In the genomic region with DNA sequence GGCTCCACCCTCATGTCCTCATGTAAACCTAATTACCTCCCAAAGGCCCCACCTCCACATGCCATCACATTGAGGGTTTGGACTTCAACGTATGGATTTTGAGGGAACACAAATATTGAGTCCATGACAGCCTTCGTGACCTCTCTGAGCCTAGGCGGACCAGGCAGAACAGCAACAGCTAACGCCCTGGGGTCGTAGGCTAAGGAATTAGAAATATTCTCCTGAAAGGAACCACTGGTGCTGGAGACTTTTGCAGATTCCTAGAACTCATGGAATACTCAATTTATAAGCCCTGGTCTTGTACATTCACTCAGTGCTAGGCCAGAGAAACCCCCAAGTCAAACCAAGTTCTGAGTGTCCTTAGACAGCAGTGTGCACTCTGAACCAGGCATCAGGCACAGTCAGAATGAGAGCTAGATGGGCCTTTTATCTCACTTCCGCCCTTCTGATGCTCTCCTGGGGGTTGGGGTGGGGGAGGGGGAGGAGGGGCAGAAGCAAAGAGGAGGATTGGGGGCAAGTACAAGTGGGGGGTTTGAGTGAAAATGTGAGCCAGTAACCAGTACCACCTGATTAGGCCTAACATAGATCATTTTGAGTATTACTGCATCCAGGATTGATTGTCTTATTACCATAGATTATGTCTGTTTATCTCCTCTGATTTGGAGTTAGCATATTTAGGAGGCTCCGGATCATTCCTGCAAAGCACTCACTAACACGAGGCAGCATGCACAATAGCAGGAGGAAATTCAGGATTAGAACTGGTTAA, we compare ENCODE assay signal across 9 cellular contexts.
DNase-seq lines count a peak whose midpoint lies in the region; ATAC-seq and TF ChIP-seq lines count a peak whose summit lies in the region.
"Had no signal": no experiment of that assay in that cellular context is flagged by ENCODE, and none has a peak within 500 bp of the region (broad histone marks: within the 10 kb centered on the region; RNA-seq: fewer than 3 reads in every experiment).

No MANE protein-coding gene starts in this region.

- peak; percentile 98 for ATAC-seq in GM21381 (IDR thresholded peaks at IDR 0.05; ENCODE audit: unreplicated experiment)
- peak; percentile 97 for ATAC-seq in HG03521 (IDR thresholded peaks at IDR 0.05; ENCODE audit: unreplicated experiment)

- peaks cover 7% of the 10 kb centered on the region for H3K4me1 Mint-ChIP-seq in type B pancreatic cell (ENCODE audit: unreplicated experiment)

- no peak overlapping the region for H3K4me3 ChIP-seq in GM12865 (ENCODE audit: low read depth, low read length)
- H3K4me3 ChIP-seq: skin epidermis had no signal

- peak overlapping the region; percentile 60 for H3K27ac Mint-ChIP-seq in type B pancreatic cell

- H3K9me3 Mint-ChIP-seq in type B pancreatic cell, result no peaks in the 10 kb centered on the region

- no peaks in the 10 kb centered on the region for H3K27me3 Mint-ChIP-seq in type B pancreatic cell

- no peak overlapping the region for H3K4me3 Mint-ChIP-seq in type B pancreatic cell

- H3K36me3 Mint-ChIP-seq in type B pancreatic cell, result no peaks in the 10 kb centered on the region

- DNase-seq in GM12865 (ENCODE audit: low read depth), result peak; percentile 79
- DNase-seq in germinal center (ENCODE audit: low spot score), result peak; percentile 26
- DNase-seq in type B pancreatic cell (ENCODE audit: extremely low spot score, unreplicated experiment), result no peak
- DNase-seq in NCI-H526 (lab: John Stamatoyannopoulos, UW), result no peak
- no peak for DNase-seq in SHP77 (lab: John Stamatoyannopoulos, UW)
- no peak for DNase-seq in NCI-H1105 (lab: John Stamatoyannopoulos, UW)

- no peak for TF ChIP-seq CTCF in GM12865 (IDR thresholded peaks at IDR 0.05; ENCODE audit: insufficient read depth, low read depth, low read length, missing control alignments)
- TF ChIP-seq CTCF in type B pancreatic cell (conservative IDR thresholded peaks at IDR 0.05), result no peak

Comparison
In these comparisons a context has a peak if more than half of its experiments do, and no peak if none do; other contexts are left out.
1. DNase-seq: peak in GM12865 (single experiment) and germinal center (single experiment); none in type B pancreatic cell (single experiment), NCI-H526 (0 of 2), SHP77 (0 of 2) and NCI-H1105 (single experiment).